In the genomic region with DNA sequence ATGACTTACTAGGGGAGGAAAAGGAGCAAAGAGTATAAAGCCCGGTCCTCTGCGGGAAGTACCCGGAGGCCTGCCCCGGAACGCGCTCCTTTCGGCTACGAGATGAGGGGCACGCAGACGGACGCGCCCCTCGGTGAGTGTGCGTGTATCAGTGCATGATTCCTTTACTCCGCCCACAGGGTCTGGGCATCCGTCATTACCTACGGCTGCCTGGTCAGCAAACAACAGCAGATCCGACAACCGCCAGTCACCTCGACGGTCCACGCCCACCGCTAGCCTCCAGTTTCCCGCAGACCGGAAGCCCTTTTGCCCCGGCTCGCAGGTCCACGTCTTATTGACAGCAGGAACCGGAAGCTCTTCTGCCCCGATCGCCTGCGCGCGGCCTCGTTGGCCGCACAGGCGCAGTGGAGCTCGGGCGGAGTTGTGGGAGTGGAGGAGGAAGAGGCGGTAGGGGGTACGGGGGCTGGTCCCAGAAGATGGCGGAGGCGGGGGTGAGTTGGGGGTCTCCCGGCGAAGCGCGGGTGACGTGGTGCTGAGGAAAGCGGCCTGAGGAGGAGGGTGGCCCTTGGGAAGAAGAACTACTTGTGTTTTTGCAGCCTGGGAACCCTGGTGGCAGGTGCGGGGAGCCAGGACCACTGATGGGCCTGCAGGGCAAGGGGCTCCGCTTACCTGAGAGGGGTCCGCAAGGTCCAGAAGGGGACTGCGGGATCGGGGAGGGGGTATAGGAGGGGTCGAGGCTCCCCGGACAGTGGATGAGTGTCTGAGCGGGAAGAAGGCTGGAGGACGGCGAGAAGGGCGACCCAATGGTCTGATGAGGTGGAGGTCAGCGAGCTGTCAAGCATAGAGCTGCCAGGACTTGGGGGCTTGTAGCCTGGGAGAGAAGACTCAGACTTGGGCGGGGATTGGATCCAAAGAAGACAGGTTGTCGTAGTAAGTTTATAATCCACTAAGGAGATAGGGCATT, we compare ENCODE assay signal across 1 cellular context.
TF ChIP-seq lines count a peak whose summit lies in the region.

A gene (plus strand): TSS at position 421 of the 964 bp plus-strand sequence. CDS start 8,086 bp downstream, outside the sequence.

TF ChIP-seq in SK-N-SH treated with all-trans-retinoic acid at 6 μM for 48 hours, 23 proteins besides CTCF, POLR2A, EP300 and RAD21 (continued from another document):
- TF ChIP-seq, protein P1, sequence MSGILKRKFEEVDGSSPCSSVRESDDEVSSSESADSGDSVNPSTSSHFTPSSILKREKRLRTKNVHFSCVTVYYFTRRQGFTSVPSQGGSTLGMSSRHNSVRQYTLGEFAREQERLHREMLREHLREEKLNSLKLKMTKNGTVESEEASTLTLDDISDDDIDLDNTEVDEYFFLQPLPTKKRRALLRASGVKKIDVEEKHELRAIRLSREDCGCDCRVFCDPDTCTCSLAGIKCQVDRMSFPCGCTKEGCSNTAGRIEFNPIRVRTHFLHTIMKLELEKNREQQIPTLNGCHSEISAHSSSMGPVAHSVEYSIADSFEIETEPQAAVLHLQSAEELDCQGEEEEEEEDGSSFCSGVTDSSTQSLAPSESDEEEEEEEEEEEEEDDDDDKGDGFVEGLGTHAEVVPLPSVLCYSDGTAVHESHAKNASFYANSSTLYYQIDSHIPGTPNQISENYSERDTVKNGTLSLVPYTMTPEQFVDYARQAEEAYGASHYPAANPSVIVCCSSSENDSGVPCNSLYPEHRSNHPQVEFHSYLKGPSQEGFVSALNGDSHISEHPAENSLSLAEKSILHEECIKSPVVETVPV (CRISPR knock-in tag; IDR thresholded peaks at IDR 0.05) = no peak
- TF ChIP-seq ZFP30 (CRISPR knock-in tag; IDR thresholded peaks at IDR 0.05) (no peak), OSR1 (CRISPR knock-in tag; IDR thresholded peaks at IDR 0.05) (no peak), GLIS3 (CRISPR knock-in tag; IDR thresholded peaks at IDR 0.05) (no peak), TCF4 (CRISPR knock-in tag; IDR thresholded peaks at IDR 0.05; ENCODE audit: borderline replicate concordance) (no peak), ESRRG (CRISPR knock-in tag; IDR thresholded peaks at IDR 0.05) (no peak), CSDC2 (CRISPR knock-in tag; IDR thresholded peaks at IDR 0.05) (0 out of 2 replicates have a peak, but pooled peaks have one; percentile 35), TOX (CRISPR knock-in tag; IDR thresholded peaks at IDR 0.05; ENCODE audit: borderline replicate concordance) (no peak), ZFP3 (CRISPR knock-in tag; IDR thresholded peaks at IDR 0.05) (0 out of 2 replicates have a peak, but pooled peaks have one; percentile 27)
- TF ChIP-seq, protein P2, sequence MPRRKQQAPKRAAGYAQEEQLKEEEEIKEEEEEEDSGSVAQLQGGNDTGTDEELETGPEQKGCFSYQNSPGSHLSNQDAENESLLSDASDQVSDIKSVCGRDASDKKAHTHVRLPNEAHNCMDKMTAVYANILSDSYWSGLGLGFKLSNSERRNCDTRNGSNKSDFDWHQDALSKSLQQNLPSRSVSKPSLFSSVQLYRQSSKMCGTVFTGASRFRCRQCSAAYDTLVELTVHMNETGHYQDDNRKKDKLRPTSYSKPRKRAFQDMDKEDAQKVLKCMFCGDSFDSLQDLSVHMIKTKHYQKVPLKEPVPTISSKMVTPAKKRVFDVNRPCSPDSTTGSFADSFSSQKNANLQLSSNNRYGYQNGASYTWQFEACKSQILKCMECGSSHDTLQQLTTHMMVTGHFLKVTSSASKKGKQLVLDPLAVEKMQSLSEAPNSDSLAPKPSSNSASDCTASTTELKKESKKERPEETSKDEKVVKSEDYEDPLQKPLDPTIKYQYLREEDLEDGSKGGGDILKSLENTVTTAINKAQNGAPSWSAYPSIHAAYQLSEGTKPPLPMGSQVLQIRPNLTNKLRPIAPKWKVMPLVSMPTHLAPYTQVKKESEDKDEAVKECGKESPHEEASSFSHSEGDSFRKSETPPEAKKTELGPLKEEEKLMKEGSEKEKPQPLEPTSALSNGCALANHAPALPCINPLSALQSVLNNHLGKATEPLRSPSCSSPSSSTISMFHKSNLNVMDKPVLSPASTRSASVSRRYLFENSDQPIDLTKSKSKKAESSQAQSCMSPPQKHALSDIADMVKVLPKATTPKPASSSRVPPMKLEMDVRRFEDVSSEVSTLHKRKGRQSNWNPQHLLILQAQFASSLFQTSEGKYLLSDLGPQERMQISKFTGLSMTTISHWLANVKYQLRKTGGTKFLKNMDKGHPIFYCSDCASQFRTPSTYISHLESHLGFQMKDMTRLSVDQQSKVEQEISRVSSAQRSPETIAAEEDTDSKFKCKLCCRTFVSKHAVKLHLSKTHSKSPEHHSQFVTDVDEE (CRISPR knock-in tag; IDR thresholded peaks at IDR 0.05) = peak; percentile 79
